ENCODE assay signal across 19 cellular contexts in the genomic region with DNA sequence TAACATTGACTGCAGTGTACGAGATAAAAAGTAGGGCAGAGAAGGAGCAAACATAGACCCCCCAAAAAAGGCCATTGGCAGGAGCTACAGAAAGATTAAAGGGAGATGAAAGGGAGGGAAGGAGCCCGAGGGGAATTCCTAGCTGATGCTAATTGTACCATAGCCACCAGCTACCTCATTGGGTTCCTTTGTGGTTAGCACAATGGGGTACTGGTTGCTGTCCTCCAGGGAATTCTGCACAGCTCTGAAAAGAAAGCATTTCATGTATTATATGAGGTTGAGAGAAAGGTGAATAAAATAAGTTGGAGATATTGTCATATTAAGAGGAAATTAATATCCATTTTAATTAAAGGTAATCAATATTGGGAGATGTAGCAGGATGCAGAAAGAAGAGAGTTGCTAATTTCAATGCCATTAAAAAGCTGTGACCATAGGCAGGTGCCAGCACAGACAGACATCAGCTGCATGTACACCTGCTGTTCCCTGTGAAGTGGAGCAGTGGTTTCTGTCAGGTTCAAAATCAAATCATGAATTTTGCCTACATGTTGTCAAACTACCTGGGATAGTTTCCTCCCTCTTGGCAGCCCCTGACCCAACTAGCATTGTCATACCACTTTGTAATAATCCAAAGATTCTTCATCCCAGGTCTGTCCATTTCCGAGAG.
DNase-seq lines count a peak whose midpoint lies in the region; ATAC-seq and TF ChIP-seq lines count a peak whose summit lies in the region.
"Had no signal": no experiment of that assay in that cellular context is flagged by ENCODE, and none has a peak within 500 bp of the region (broad histone marks: within the 10 kb centered on the region; RNA-seq: fewer than 3 reads in every experiment).

No MANE protein-coding gene starts in this region.

- no peak overlapping the region for H3K4me3 Mint-ChIP-seq in WTC11
- H3K4me3 Mint-ChIP-seq in stimulated activated memory B cell treated with anti-CD40 and anti-IgM and Interleukin-4, amounts not matched to agents 10 μg/mL and 1 μg/mL and 100 μg/mL, for 72 hours = no peak overlapping the region
- H3K4me3 Mint-ChIP-seq: CD8-positive, alpha-beta memory T cell had no signal

- no peak overlapping the region for H2AFZ ChIP-seq in Karpas-422 (ENCODE audit: low read length)

- peaks cover 18% of the 10 kb centered on the region for H3K4me1 Mint-ChIP-seq in WTC11
- H3K4me1 Mint-ChIP-seq in stimulated activated memory B cell treated with anti-CD40 and anti-IgM and Interleukin-4, amounts not matched to agents 10 μg/mL and 1 μg/mL and 100 μg/mL, for 72 hours = no peaks in the 10 kb centered on the region
- H3K4me1 Mint-ChIP-seq: CD8-positive, alpha-beta memory T cell had no signal

- H3K9me3 Mint-ChIP-seq in WTC11 = no peaks in the 10 kb centered on the region
- peaks cover 3% of the 10 kb centered on the region for H3K9me3 Mint-ChIP-seq in stimulated activated memory B cell treated with anti-CD40 and anti-IgM and Interleukin-4, amounts not matched to agents 10 μg/mL and 1 μg/mL and 100 μg/mL, for 72 hours

- no peak overlapping the region for H3K27ac Mint-ChIP-seq in WTC11
- no peak overlapping the region for H3K27ac Mint-ChIP-seq in stimulated activated memory B cell treated with anti-CD40 and anti-IgM and Interleukin-4, amounts not matched to agents 10 μg/mL and 1 μg/mL and 100 μg/mL, for 72 hours
- H3K27ac Mint-ChIP-seq: CD8-positive, alpha-beta memory T cell had no signal

- no peaks in the 10 kb centered on the region for H3K36me3 Mint-ChIP-seq in WTC11
- H3K36me3 Mint-ChIP-seq in stimulated activated memory B cell treated with anti-CD40 and anti-IgM and Interleukin-4, amounts not matched to agents 10 μg/mL and 1 μg/mL and 100 μg/mL, for 72 hours = no peaks in the 10 kb centered on the region
- H3K36me3 Mint-ChIP-seq: CD8-positive, alpha-beta memory T cell had no signal

- no peaks in the 10 kb centered on the region for H3K9me3 ChIP-seq in BLaER1
- no peaks in the 10 kb centered on the region for H3K9me3 ChIP-seq in Karpas-422 (ENCODE audit: low read length)
- H3K9me3 ChIP-seq in body of pancreas = no peaks in the 10 kb centered on the region
- H3K9me3 ChIP-seq: MG63, SK-N-SH had no signal

- CTCF ChIA-PET in WTC11 (lab: Charles Lee) = interaction anchor here (1.0 to 1.2 kb wide), 2 partner anchors 383 to 417 kb away, joined by 3 to 5 read pairs; no protein-coding TSS in a partner anchor

- TF ChIP-seq POLR2A in body of pancreas (IDR thresholded peaks at IDR 0.05) = no peak

- H3K9me2 ChIP-seq in Karpas-422 (replicated peaks; ENCODE audit: insufficient read depth, low read length) = no peaks in the 10 kb centered on the region
- H3K9me2 ChIP-seq: SK-N-SH had no signal

- H3K9ac ChIP-seq in BLaER1 (no peak overlapping the region), Karpas-422 (ENCODE audit: low read length) (no peak overlapping the region)
- H3K9ac ChIP-seq: SK-N-SH had no signal

- intact Hi-C loops in body of pancreas (cut with DNase I) = no loop called here

- H3K27ac ChIP-seq in BLaER1 = no peak overlapping the region
- H3K27ac ChIP-seq in Karpas-422 (ENCODE audit: low read length) = peak overlapping the region; percentile 97
- no peak overlapping the region for H3K27ac ChIP-seq in body of pancreas

- ATAC-seq in GM18907 (IDR thresholded peaks at IDR 0.05; ENCODE audit: unreplicated experiment) = peak; percentile 39
- ATAC-seq in WTC11 = peak; percentile 28; the same call in 1 of the 2 replicates
- ATAC-seq in stimulated activated memory B cell treated with anti-CD40 and anti-IgM and Interleukin-4, amounts not matched to agents 10 μg/mL and 1 μg/mL and 100 μg/mL, for 72 hours = no peak
- no peak for ATAC-seq in stimulated activated naive CD8-positive, alpha-beta T cell treated with anti-CD3 and anti-CD28 coated beads, Interleukin-15, Interleukin-2, amounts not matched to agents 100 U/mL and 50 U/mL, for 24 hours
- ATAC-seq in body of pancreas = no peak

- H3K4me2 ChIP-seq in BLaER1 (peak overlapping the region; percentile 81), Karpas-422 (ENCODE audit: low read depth, low read length, poor library complexity, severe bottlenecking) (peak overlapping the region; percentile 72)
- H3K4me2 ChIP-seq: SK-N-SH had no signal

- DNase-seq in Karpas-422 (peak; percentile 44), WTC11 (ENCODE audit: low spot score) (no peak), HuH-7 (ENCODE audit: low spot score) (no peak), body of pancreas (no peak)
- DNase-seq in stimulated activated naive CD8-positive, alpha-beta T cell treated with anti-CD3 and anti-CD28 coated beads, Interleukin-15, Interleukin-2, amounts not matched to agents 100 U/mL and 50 U/mL, for 24 hours = no peak
- DNase-seq: CD8-positive, alpha-beta memory T cell; DMS79 treated with DMSO at 0.1 percent for 48 hours; GDM1; KG1; MG63; NCI-H1105; NCI-H1694 treated with DMSO at 0.1 percent for 48 hours; NCI-H2171; NCI-H82; SHP77; SK-N-SH had no signal

- no peak for TF ChIP-seq CTCF in WTC11 (IDR thresholded peaks at IDR 0.05)
- no peak for TF ChIP-seq CTCF in body of pancreas (IDR thresholded peaks at IDR 0.05)

- H3K27me3 Mint-ChIP-seq in WTC11 (ENCODE audit: low read depth) = no peaks in the 10 kb centered on the region
- no peaks in the 10 kb centered on the region for H3K27me3 Mint-ChIP-seq in stimulated activated memory B cell treated with anti-CD40 and anti-IgM and Interleukin-4, amounts not matched to agents 10 μg/mL and 1 μg/mL and 100 μg/mL, for 72 hours
- H3K27me3 Mint-ChIP-seq: CD8-positive, alpha-beta memory T cell had no signal

- H3K4me1 ChIP-seq in BLaER1 (peaks cover 47% of the 10 kb centered on the region), Karpas-422 (ENCODE audit: low read length) (peaks cover 70% of the 10 kb centered on the region), body of pancreas (no peaks in the 10 kb centered on the region)

- H3K79me2 ChIP-seq in Karpas-422 (ENCODE audit: low read length) = no peaks in the 10 kb centered on the region

- POLR2A ChIA-PET in WTC11 (lab: Charles Lee) = no interaction called here

- H3K36me3 ChIP-seq in BLaER1 (no peaks in the 10 kb centered on the region), Karpas-422 (ENCODE audit: insufficient read depth, low read length) (no peaks in the 10 kb centered on the region), body of pancreas (replicated peaks in 1 of 2; ENCODE audit: insufficient read depth in 1 of 2, low read depth in 2 of 2) (no peaks in the 10 kb centered on the region)
- H3K36me3 ChIP-seq: MG63 had no signal

- H3K27me3 ChIP-seq in BLaER1 (no peaks in the 10 kb centered on the region), Karpas-422 (ENCODE audit: low read length) (no peaks in the 10 kb centered on the region), body of pancreas (no peaks in the 10 kb centered on the region)
- H3K27me3 ChIP-seq: MG63 had no signal

- H4K20me1 ChIP-seq in BLaER1 = no peaks in the 10 kb centered on the region
- H4K20me1 ChIP-seq in Karpas-422 (ENCODE audit: insufficient read depth, low read depth, low read length) = no peaks in the 10 kb centered on the region

- 44% methylated on average over 3 of the region's 3 CpGs for WGBS in body of pancreas, 2 donors

- H3K4me3 ChIP-seq in BLaER1 (no peak overlapping the region), Karpas-422 (ENCODE audit: low read length) (peak overlapping the region; percentile 38), body of pancreas (no peak overlapping the region)
- H3K4me3 ChIP-seq: MG63 had no signal

TF ChIP-seq in WTC11, 78 proteins besides CTCF, POLR2A, EP300 and RAD21:
- TF ChIP-seq RORB (CRISPR knock-in tag; IDR thresholded peaks at IDR 0.05) (no peak), TEAD4 (CRISPR knock-in tag; IDR thresholded peaks at IDR 0.05) (no peak), TEAD1 (CRISPR knock-in tag; IDR thresholded peaks at IDR 0.05) (no peak), ZBTB21 (CRISPR knock-in tag; IDR thresholded peaks at IDR 0.05; ENCODE audit: borderline replicate concordance) (no peak), NR2C2 (CRISPR knock-in tag; IDR thresholded peaks at IDR 0.05) (no peak), CBFB (CRISPR knock-in tag; IDR thresholded peaks at IDR 0.05; ENCODE audit: low read depth) (no peak)
- TF ChIP-seq, protein P1, sequence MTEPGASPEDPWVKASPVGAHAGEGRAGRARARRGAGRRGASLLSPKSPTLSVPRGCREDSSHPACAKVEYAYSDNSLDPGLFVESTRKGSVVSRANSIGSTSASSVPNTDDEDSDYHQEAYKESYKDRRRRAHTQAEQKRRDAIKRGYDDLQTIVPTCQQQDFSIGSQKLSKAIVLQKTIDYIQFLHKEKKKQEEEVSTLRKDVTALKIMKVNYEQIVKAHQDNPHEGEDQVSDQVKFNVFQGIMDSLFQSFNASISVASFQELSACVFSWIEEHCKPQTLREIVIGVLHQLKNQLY (CRISPR knock-in tag; IDR thresholded peaks at IDR 0.05) = no peak
- TF ChIP-seq, protein P2, sequence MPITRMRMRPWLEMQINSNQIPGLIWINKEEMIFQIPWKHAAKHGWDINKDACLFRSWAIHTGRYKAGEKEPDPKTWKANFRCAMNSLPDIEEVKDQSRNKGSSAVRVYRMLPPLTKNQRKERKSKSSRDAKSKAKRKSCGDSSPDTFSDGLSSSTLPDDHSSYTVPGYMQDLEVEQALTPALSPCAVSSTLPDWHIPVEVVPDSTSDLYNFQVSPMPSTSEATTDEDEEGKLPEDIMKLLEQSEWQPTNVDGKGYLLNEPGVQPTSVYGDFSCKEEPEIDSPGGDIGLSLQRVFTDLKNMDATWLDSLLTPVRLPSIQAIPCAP (CRISPR knock-in tag; IDR thresholded peaks at IDR 0.05) = no peak
- TF ChIP-seq, protein P3, sequence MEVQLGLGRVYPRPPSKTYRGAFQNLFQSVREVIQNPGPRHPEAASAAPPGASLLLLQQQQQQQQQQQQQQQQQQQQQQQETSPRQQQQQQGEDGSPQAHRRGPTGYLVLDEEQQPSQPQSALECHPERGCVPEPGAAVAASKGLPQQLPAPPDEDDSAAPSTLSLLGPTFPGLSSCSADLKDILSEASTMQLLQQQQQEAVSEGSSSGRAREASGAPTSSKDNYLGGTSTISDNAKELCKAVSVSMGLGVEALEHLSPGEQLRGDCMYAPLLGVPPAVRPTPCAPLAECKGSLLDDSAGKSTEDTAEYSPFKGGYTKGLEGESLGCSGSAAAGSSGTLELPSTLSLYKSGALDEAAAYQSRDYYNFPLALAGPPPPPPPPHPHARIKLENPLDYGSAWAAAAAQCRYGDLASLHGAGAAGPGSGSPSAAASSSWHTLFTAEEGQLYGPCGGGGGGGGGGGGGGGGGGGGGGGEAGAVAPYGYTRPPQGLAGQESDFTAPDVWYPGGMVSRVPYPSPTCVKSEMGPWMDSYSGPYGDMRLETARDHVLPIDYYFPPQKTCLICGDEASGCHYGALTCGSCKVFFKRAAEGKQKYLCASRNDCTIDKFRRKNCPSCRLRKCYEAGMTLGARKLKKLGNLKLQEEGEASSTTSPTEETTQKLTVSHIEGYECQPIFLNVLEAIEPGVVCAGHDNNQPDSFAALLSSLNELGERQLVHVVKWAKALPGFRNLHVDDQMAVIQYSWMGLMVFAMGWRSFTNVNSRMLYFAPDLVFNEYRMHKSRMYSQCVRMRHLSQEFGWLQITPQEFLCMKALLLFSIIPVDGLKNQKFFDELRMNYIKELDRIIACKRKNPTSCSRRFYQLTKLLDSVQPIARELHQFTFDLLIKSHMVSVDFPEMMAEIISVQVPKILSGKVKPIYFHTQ (CRISPR knock-in tag; IDR thresholded peaks at IDR 0.05) = no peak

Comparison
In these comparisons a context has a peak if more than half of its experiments do, and no peak if none do; other contexts are left out.
1. ATAC-seq: peak in GM18907 (single experiment) and WTC11 (single experiment); none in stimulated activated memory B cell treated with anti-CD40 and anti-IgM and Interleukin-4, amounts not matched to agents 10 μg/mL and 1 μg/mL and 100 μg/mL, for 72 hours (single experiment), stimulated activated naive CD8-positive, alpha-beta T cell treated with anti-CD3 and anti-CD28 coated beads, Interleukin-15, Interleukin-2, amounts not matched to agents 100 U/mL and 50 U/mL, for 24 hours (single experiment) and body of pancreas (single experiment).